Comparison of ENCODE assay signal across 1 cellular context in the genomic region with DNA sequence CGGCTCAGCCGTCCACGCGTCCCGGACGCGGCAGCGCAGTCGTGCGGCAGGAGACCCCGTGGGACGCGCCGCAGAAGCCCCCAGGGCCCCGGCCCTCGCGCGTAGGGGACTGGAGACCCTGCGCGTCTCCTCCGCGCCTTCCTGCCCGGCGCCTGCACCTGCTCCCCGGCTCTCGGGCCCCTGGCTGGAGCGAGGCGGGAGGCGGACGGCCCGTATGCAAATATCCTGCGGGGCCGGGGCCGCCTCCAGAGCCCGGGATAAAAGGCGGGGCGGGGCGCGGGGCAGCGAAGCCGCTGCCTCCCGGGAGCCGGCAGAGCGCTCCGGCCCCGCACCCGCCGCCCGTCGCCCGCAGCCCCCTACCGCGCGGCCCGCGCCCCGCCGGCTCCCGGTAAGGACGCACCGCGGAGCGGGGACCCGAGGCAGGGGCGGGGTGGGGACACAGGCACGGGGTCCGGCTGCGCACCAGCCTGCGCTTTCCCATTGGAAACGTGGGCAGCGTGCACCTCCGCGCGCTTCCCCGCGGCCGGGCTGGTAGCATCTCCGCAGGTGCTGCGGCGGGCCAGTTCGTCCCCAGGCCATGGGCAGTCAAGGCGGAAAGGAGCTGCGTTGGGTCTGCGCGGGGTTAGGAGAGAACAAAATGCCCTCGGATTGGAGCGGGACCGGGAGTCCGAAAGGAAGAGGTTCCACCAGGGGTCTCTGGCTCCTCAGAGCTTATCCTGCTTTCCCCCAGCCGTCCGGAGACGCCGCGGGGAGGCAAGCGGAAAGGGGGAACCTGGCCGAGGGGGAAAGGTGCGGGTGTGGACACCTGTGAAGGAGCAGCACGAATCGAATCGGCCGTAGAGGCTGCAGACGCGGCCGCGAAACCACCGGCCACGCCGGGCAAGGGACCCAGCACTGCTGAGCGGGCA.
TF ChIP-seq lines count a peak whose summit lies in the region.

A gene with protein sequence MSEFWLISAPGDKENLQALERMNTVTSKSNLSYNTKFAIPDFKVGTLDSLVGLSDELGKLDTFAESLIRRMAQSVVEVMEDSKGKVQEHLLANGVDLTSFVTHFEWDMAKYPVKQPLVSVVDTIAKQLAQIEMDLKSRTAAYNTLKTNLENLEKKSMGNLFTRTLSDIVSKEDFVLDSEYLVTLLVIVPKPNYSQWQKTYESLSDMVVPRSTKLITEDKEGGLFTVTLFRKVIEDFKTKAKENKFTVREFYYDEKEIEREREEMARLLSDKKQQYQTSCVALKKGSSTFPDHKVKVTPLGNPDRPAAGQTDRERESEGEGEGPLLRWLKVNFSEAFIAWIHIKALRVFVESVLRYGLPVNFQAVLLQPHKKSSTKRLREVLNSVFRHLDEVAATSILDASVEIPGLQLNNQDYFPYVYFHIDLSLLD (plus strand): TSS at position 287 of the 908 bp plus-strand sequence. CDS start 1,220 bp downstream, outside the sequence.

TF ChIP-seq in A549, 52 proteins besides CTCF, POLR2A, EP300 and RAD21 (continued from another document):
- TF ChIP-seq, protein P1, sequence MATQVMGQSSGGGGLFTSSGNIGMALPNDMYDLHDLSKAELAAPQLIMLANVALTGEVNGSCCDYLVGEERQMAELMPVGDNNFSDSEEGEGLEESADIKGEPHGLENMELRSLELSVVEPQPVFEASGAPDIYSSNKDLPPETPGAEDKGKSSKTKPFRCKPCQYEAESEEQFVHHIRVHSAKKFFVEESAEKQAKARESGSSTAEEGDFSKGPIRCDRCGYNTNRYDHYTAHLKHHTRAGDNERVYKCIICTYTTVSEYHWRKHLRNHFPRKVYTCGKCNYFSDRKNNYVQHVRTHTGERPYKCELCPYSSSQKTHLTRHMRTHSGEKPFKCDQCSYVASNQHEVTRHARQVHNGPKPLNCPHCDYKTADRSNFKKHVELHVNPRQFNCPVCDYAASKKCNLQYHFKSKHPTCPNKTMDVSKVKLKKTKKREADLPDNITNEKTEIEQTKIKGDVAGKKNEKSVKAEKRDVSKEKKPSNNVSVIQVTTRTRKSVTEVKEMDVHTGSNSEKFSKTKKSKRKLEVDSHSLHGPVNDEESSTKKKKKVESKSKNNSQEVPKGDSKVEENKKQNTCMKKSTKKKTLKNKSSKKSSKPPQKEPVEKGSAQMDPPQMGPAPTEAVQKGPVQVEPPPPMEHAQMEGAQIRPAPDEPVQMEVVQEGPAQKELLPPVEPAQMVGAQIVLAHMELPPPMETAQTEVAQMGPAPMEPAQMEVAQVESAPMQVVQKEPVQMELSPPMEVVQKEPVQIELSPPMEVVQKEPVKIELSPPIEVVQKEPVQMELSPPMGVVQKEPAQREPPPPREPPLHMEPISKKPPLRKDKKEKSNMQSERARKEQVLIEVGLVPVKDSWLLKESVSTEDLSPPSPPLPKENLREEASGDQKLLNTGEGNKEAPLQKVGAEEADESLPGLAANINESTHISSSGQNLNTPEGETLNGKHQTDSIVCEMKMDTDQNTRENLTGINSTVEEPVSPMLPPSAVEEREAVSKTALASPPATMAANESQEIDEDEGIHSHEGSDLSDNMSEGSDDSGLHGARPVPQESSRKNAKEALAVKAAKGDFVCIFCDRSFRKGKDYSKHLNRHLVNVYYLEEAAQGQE (IDR thresholded peaks at IDR 0.05): no peak
- TF ChIP-seq ESRRA (IDR thresholded peaks at IDR 0.05; ENCODE audit: borderline replicate concordance, low read length) (no peak), TP53 (CRISPR knock-in tag; IDR thresholded peaks at IDR 0.05) (no peak), MYC (IDR thresholded peaks at IDR 0.05; ENCODE audit: borderline replicate concordance, low read length) (no peak), KDM5A (IDR thresholded peaks at IDR 0.05) (no peak), MAFK (IDR thresholded peaks at IDR 0.05; ENCODE audit: partially characterized antibody) (no peak)
